In genomic region chr4:24180586-24180985, GRCh38 we compare ENCODE assay signal across 31 cellular contexts.
"Had no signal": no experiment of that assay in that cellular context is flagged by ENCODE, and none has a peak within 500 bp of the region (broad histone marks: within the 10 kb centered on the region; RNA-seq: fewer than 3 reads in every experiment).

No MANE protein-coding gene starts in this region.

- ATAC-seq: activated CD8-positive, alpha-beta T cell treated with anti-CD3 and anti-CD28 coated beads for 36 hours; activated naive CD4-positive, alpha-beta T cell treated with anti-CD3 and anti-CD28 coated beads, Interleukin-2, amount 50 U/mL, for 72 hours; activated T-cell treated with anti-CD3 and anti-CD28 coated beads, Interleukin-2, amount 50 U/mL, for 4 hours; activated T-cell treated with anti-CD3 and anti-CD28 coated beads, Interleukin-2, amount 50 U/mL, for 72 hours; activated T-helper 17 cell treated with anti-CD3 and anti-CD28 coated beads, Interleukin-2, amount 50 U/mL, for 72 hours had no signal

- H3K4me1 ChIP-seq: adrenal gland had no signal

- H3K36me3 ChIP-seq: adrenal gland had no signal

- H3K27ac ChIP-seq: adrenal gland, VCaP had no signal

- FAIRE-seq: astrocyte, TTC549 had no signal

- DNase-seq: activated B cell treated with CpG ODN at 0.5 μM for 24 hours; activated CD4-positive, alpha-beta memory T cell treated with anti-CD3 and anti-CD28 coated beads for 36 hours; activated CD4-positive, alpha-beta T cell treated with anti-CD3 and anti-CD28 coated beads for 4 hours; activated CD4-positive, alpha-beta T cell treated with anti-CD3 and anti-CD28 coated beads, Interleukin-2, amount 10 ng/mL, durations not matched to agents 24 days and 14 days; activated CD4-positive, alpha-beta T cell treated with anti-CD3 and anti-CD28 coated beads, Interleukin-2, amount 50 U/mL, for 1 hour; activated CD4-positive, alpha-beta T cell treated with anti-CD3 and anti-CD28 coated beads, Interleukin-2, amount 50 U/mL, for 4 hours; activated CD4-positive, CD25-positive, alpha-beta regulatory T cell treated with anti-CD3 and anti-CD28 coated beads, Interleukin-2, amount 50 U/mL, for 72 hours; activated CD8-positive, alpha-beta memory T cell treated with anti-CD3 and anti-CD28 coated beads, Interleukin-2, amount 50 U/mL, for 4 hours; activated CD8-positive, alpha-beta T cell treated with anti-CD3 and anti-CD28 coated beads for 36 hours; activated effector memory CD4-positive, alpha-beta T cell treated with anti-CD3 and anti-CD28 coated beads, Interleukin-2, amount 50 U/mL, for 16 hours; activated gamma-delta T cell treated with Interleukin-2 at 50 U/mL for 16 hours; activated naive CD4-positive, alpha-beta T cell; activated naive CD4-positive, alpha-beta T cell treated with anti-CD3 and anti-CD28 coated beads for 36 hours; activated naive CD4-positive, alpha-beta T cell treated with anti-CD3 and anti-CD28 coated beads, Interleukin-2, amount 50 U/mL, for 16 hours; activated naive CD8-positive, alpha-beta T cell treated with anti-CD3 and anti-CD28 coated beads for 36 hours; activated T-cell treated with anti-CD3 and anti-CD28 coated beads for 4 hours; activated T-cell treated with anti-CD3 and anti-CD28 coated beads, Interleukin-2, amount 50 U/mL, for 1 hour; activated T-cell treated with anti-CD3 and anti-CD28 coated beads, Interleukin-2, amount 50 U/mL, for 4 hours; activated T-cell treated with anti-CD3 and anti-CD28 coated beads, Interleukin-2, amount 50 U/mL, for 72 hours; adrenal gland; amniotic stem cell; aorta; central memory CD4-positive, alpha-beta T cell; T-helper 1 cell; T-helper 2 cell; T-helper 9 cell had no signal

- H3K27me3 ChIP-seq: adrenal gland had no signal

- H3K4me3 ChIP-seq: adrenal gland had no signal

- H3K9me3 ChIP-seq: adrenal gland had no signal
